13 cellular contexts compared by ENCODE assay signal in genomic region chr10:69421611-69422308, GRCh38. TPM values are rescaled to one million over a fixed set of nuclear protein-coding genes. Genes with fewer than 3 reads are reported as not detected.
A peak's percentile ranks its signal among the peaks of the same experiment; 100 is the strongest.
DNase-seq lines count a peak whose midpoint lies in the region; ATAC-seq and TF ChIP-seq lines count a peak whose summit lies in the region.
"Had no signal": no experiment of that assay in that cellular context is flagged by ENCODE, and none has a peak within 500 bp of the region (broad histone marks: within the 10 kb centered on the region; RNA-seq: fewer than 3 reads in every experiment).

No MANE protein-coding gene starts in this region.

- H3K4me3 ChIP-seq in HL-60 (replicated peaks; ENCODE audit: insufficient read depth, low read length) (no peak overlapping the region), gastroesophageal sphincter (no peak overlapping the region)
- H3K4me3 ChIP-seq: tibial nerve had no signal

- H3K27ac ChIP-seq in HL-60 (replicated peaks) (0 out of 2 replicates have a peak overlapping the region, but pooled peaks have one; percentile 25), gastroesophageal sphincter (peak overlapping the region; percentile 60 to 96 (median 92))
- H3K27ac ChIP-seq: tibial nerve, WERI-Rb-1 had no signal

- WGBS in gastroesophageal sphincter (ENCODE audit: low coverage in 1 of 2), 2 donors: 16 to 70% methylated on average over 3 to 9 of the region's 13 CpGs

- H3K27me3 ChIP-seq in HL-60 (ENCODE audit: insufficient read depth, poor library complexity, severe bottlenecking) (no peaks in the 10 kb centered on the region), gastroesophageal sphincter (no peaks in the 10 kb centered on the region)
- H3K27me3 ChIP-seq: tibial nerve had no signal

- TF ChIP-seq CTCF in HL-60 (IDR thresholded peaks at IDR 0.05; ENCODE audit: insufficient read depth, low read length): no peak
- no peak for TF ChIP-seq CTCF in gastroesophageal sphincter (IDR thresholded peaks at IDR 0.05)

- ATAC-seq in gastroesophageal sphincter: peak; percentile 95
- ATAC-seq in sciatic nerve: peak; percentile 14
- ATAC-seq: left lobe of liver had no signal

- intact Hi-C loops in sciatic nerve (cut with DNase I): no loop called here

- no peak for TF ChIP-seq POLR2A in gastroesophageal sphincter (IDR thresholded peaks at IDR 0.05)

- H3K36me3 ChIP-seq in gastroesophageal sphincter: no peaks in the 10 kb centered on the region
- H3K36me3 ChIP-seq: tibial nerve, WERI-Rb-1 had no signal

- TF ChIP-seq EP300 in gastroesophageal sphincter (IDR thresholded peaks at IDR 0.05): no peak

- in situ Hi-C loops in ACHN (cut with HindIII; ENCODE audit: low pct_ligation_motif_present, low pct_unique_long_range_greater_than_20kb, low sequenced_read_pairs): loop anchor here (10.0 kb wide), 2 partner anchors 73 to 213 kb away; partner anchors contain the start of gene FAM241B

- H3K9me3 ChIP-seq in gastroesophageal sphincter: no peaks in the 10 kb centered on the region
- H3K9me3 ChIP-seq: tibial nerve had no signal

- peaks cover 0 to 83% (median 0%) of the 10 kb centered on the region in 3 donors for H3K4me1 ChIP-seq in gastroesophageal sphincter

- DNase-seq in HL-60 (ENCODE audit: low read depth in 1 of 2, low spot score in 1 of 2): peak; percentile 79 to 95
- DNase-seq in NCI-H510A (lab: John Stamatoyannopoulos, UW): peak; percentile 89
- no peak for DNase-seq in sciatic nerve (ENCODE audit: low spot score)
- DNase-seq in activated CD8-positive, alpha-beta memory T cell treated with anti-CD3 and anti-CD28 coated beads, Interleukin-2, amount 50 U/mL, for 4 hours: no peak
- no peak for DNase-seq in ACHN
- no peak for DNase-seq in T-helper 1 cell
- DNase-seq in activated CD4-positive, alpha-beta T cell treated with anti-CD3 and anti-CD28 coated beads, Interleukin-2, amount 50 U/mL, for 4 hours: no peak
- DNase-seq: activated T-cell treated with anti-CD3 and anti-CD28 coated beads, Interleukin-2, amount 50 U/mL, for 48 hours; WERI-Rb-1 had no signal

RNA-seq across cellular contexts. Expression of gene TACR2, which starts 5.0 kb away (rescaled TPM):
- total RNA-seq in gastroesophageal sphincter: 100 to 1,000 TPM in 2 of 4 donors, 10 to 100 TPM in 2; 37.1 to 176 (median 122) TPM
- 0.53 TPM for total RNA-seq in sciatic nerve
- total RNA-seq: left lobe of liver, progenitor cell of endocrine pancreas had no signal

RNA-seq across cellular contexts. Expression of gene TSPAN15, which starts 29.5 kb away (rescaled TPM):
- total RNA-seq in gastroesophageal sphincter (10 to 100 TPM; 51.9 to 66.7 (median 58.1) TPM), sciatic nerve (103 TPM)

Comparison
In these comparisons a context has a peak if more than half of its experiments do, and no peak if none do; other contexts are left out.
1. DNase-seq: peak in HL-60 (2 of 2) and NCI-H510A (single experiment); none in sciatic nerve (single experiment), activated CD8-positive, alpha-beta memory T cell treated with anti-CD3 and anti-CD28 coated beads, Interleukin-2, amount 50 U/mL, for 4 hours (single experiment), ACHN (single experiment), T-helper 1 cell (0 of 5) and activated CD4-positive, alpha-beta T cell treated with anti-CD3 and anti-CD28 coated beads, Interleukin-2, amount 50 U/mL, for 4 hours (0 of 2).
2. RNA of gene TACR2, which starts 5.0 kb away (total RNA-seq): 37.1 to 176 TPM in gastroesophageal sphincter; 0.53 TPM in sciatic nerve (single experiment); every median in the first group is over 10 times any median in the second.